In genomic region chr17:62707425-62707739, GRCh38 we compare ENCODE assay signal across 1 cellular context.
TF ChIP-seq lines count a peak whose summit lies in the region.

No MANE protein-coding gene starts in this region.

TF ChIP-seq in IMR-90, 13 proteins besides CTCF, POLR2A, EP300 and RAD21:
- TF ChIP-seq RCOR1 (IDR thresholded peaks at IDR 0.05; ENCODE audit: insufficient replicate concordance, low read length): no peak
